19 cellular contexts compared by ENCODE assay signal in the genomic region with DNA sequence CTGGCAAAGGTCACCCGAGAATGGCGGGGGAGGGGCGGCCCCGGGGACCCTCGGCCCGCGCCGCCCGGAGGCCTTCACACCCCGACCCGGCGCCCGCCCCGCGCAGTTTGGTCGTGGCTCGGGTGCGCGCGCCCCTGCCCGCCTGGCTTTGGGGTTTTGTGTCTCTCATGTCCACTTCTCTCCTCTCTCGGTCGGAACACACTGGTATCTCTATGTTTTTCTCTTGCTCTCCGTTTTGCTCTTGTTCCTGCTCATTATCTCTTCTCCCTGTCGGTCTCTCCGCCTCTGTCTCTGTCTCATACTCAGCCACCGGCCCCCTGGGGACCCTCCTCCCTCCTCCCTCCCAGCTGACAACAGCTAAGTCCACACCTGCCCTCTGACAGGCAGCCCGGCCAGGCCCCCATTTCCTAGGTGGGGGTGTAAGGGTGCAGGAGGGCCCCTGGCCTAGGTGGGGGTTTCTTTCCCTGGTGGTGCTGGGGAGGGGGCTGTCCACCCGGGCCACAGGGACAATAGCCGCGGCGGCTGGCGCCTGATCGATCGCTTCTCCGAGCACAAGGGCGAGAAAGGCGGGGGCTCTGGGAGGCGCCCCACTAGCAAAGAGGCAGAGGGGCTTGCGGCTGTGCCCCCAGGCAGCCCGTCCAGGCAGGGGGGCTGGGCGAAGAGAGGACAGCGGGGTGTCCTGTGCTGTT. TPM values are rescaled to one million over a fixed set of nuclear protein-coding genes. Genes with fewer than 3 reads are reported as not detected.
DNase-seq lines count a peak whose midpoint lies in the region; ATAC-seq and TF ChIP-seq lines count a peak whose summit lies in the region.
"Had no signal": no experiment of that assay in that cellular context is flagged by ENCODE, and none has a peak within 500 bp of the region (broad histone marks: within the 10 kb centered on the region; RNA-seq: fewer than 3 reads in every experiment).

No MANE protein-coding gene starts in this region.

- H3K4me1 ChIP-seq in BLaER1 (peaks cover 40% of the 10 kb centered on the region), vagina (peaks cover 21% of the 10 kb centered on the region)
- no peaks in the 10 kb centered on the region for H3K4me1 ChIP-seq in naive thymus-derived CD4-positive, alpha-beta T cell (ENCODE audit: control insufficient read depth in 2 of 2, insufficient read depth in 2 of 2, low read length in 2 of 2)
- H3K4me1 ChIP-seq: HAP-1, parathyroid adenoma had no signal

- H3K27ac ChIP-seq in BLaER1 = no peak overlapping the region
- no peak overlapping the region for H3K27ac ChIP-seq in naive thymus-derived CD4-positive, alpha-beta T cell (ENCODE audit: low read depth, low read length)
- H3K27ac ChIP-seq in vagina = no peak overlapping the region
- H3K27ac ChIP-seq: esophagus squamous epithelium, heart left ventricle, parathyroid adenoma, upper lobe of left lung had no signal

- no peaks in the 10 kb centered on the region for H3K9me3 Mint-ChIP-seq in T-helper 1 cell treated with Interleukin-12 subunit alpha and Interleukin-12 subunit beta and Interleukin-4 antibody, amounts not matched to agents 30 μg/mL and 1 μg/mL, for 36 hours
- H3K9me3 Mint-ChIP-seq in activated T-helper 2 cell treated with anti-CD3 and anti-CD28 coated beads, Interferon-gamma antibody, Interleukin-2, Interleukin-4, amounts not matched to agents 10 μg/mL and 5 μg/mL and 100 μg/mL, durations not matched to agents 14 hours and 24 hours and 36 hours = no peaks in the 10 kb centered on the region
- no peaks in the 10 kb centered on the region for H3K9me3 Mint-ChIP-seq in naive thymus-derived CD4-positive, alpha-beta T cell
- H3K9me3 Mint-ChIP-seq: dendritic cell treated with granulocyte-macrophage colony-stimulating factor and Interleukin-4, amounts not matched to agents 40 ng/mL and 50 ng/mL, for 4 days; mesothelial cell of epicardium had no signal

- peaks cover 2% of the 10 kb centered on the region for H3K36me3 Mint-ChIP-seq in T-helper 1 cell treated with Interleukin-12 subunit alpha and Interleukin-12 subunit beta and Interleukin-4 antibody, amounts not matched to agents 30 μg/mL and 1 μg/mL, for 36 hours (ENCODE audit: low read depth)
- H3K36me3 Mint-ChIP-seq in activated T-helper 2 cell treated with anti-CD3 and anti-CD28 coated beads, Interferon-gamma antibody, Interleukin-2, Interleukin-4, amounts not matched to agents 10 μg/mL and 5 μg/mL and 100 μg/mL, durations not matched to agents 14 hours and 24 hours and 36 hours (ENCODE audit: low read depth) = no peaks in the 10 kb centered on the region
- peaks cover 0 to 3% (median 0%) of the 10 kb centered on the region in 5 donors for H3K36me3 Mint-ChIP-seq in naive thymus-derived CD4-positive, alpha-beta T cell
- H3K36me3 Mint-ChIP-seq: mesothelial cell of epicardium had no signal

- DNase-seq in T-helper 1 cell (no peak), vagina (ENCODE audit: extremely low spot score in 2 of 2) (no peak), superior temporal gyrus (ENCODE audit: extremely low spot score) (no peak), NOMO-1 (lab: John Stamatoyannopoulos, UW; ENCODE audit: unreplicated experiment in 2 of 2) (no peak)
- DNase-seq in activated T-helper 2 cell treated with anti-CD3 and anti-CD28 coated beads, Interferon-gamma antibody, Interleukin-2, Interleukin-4, amounts not matched to agents 10 μg/mL and 5 μg/mL and 100 μg/mL, durations not matched to agents 14 hours and 24 hours and 36 hours (ENCODE audit: low spot score) = no peak
- DNase-seq in naive thymus-derived CD4-positive, alpha-beta T cell = no peak
- DNase-seq: ACHN, esophagus squamous epithelium, heart left ventricle, kidney glomerular epithelial cell, small intestine, upper lobe of left lung had no signal

- CTCF ChIA-PET in naive thymus-derived CD4-positive, alpha-beta T cell (lab: Charles Lee) = interaction anchor here (1.1 kb wide), 1 partner anchor 14 kb away, joined by 5 read pairs; no protein-coding TSS in a partner anchor

- H3K4me3 ChIP-seq in BLaER1 = peak overlapping the region; percentile 57
- no peak overlapping the region for H3K4me3 ChIP-seq in naive thymus-derived CD4-positive, alpha-beta T cell (ENCODE audit: low read length)
- H3K4me3 ChIP-seq in vagina = no peak overlapping the region
- H3K4me3 ChIP-seq: esophagus squamous epithelium, HAP-1, heart left ventricle, upper lobe of left lung had no signal

- H3K4me2 ChIP-seq in BLaER1 = peak overlapping the region; percentile 83

- H4K20me1 ChIP-seq in BLaER1 = peaks cover 96% of the 10 kb centered on the region

- H3K4me1 Mint-ChIP-seq in T-helper 1 cell treated with Interleukin-12 subunit alpha and Interleukin-12 subunit beta and Interleukin-4 antibody, amounts not matched to agents 30 μg/mL and 1 μg/mL, for 36 hours (ENCODE audit: low read depth) = peaks cover 4% of the 10 kb centered on the region
- H3K4me1 Mint-ChIP-seq in activated T-helper 2 cell treated with anti-CD3 and anti-CD28 coated beads, Interferon-gamma antibody, Interleukin-2, Interleukin-4, amounts not matched to agents 10 μg/mL and 5 μg/mL and 100 μg/mL, durations not matched to agents 14 hours and 24 hours and 36 hours (ENCODE audit: low read depth) = no peaks in the 10 kb centered on the region
- peaks cover 6 to 17% (median 11%) of the 10 kb centered on the region in 7 donors for H3K4me1 Mint-ChIP-seq in naive thymus-derived CD4-positive, alpha-beta T cell

- H3K9ac ChIP-seq in BLaER1 = no peak overlapping the region
- H3K9ac ChIP-seq: parathyroid adenoma had no signal

- peaks cover 100% of the 10 kb centered on the region for H3K27me3 ChIP-seq in BLaER1
- peaks cover 11 to 27% of the 10 kb centered on the region in 2 donors for H3K27me3 ChIP-seq in naive thymus-derived CD4-positive, alpha-beta T cell (ENCODE audit: control insufficient read depth in 2 of 2, insufficient read depth in 2 of 2, low read length in 2 of 2)
- H3K27me3 ChIP-seq in vagina = peaks cover 21% of the 10 kb centered on the region

- H3K27ac Mint-ChIP-seq in T-helper 1 cell treated with Interleukin-12 subunit alpha and Interleukin-12 subunit beta and Interleukin-4 antibody, amounts not matched to agents 30 μg/mL and 1 μg/mL, for 36 hours = peak overlapping the region; percentile 89
- H3K27ac Mint-ChIP-seq in activated T-helper 2 cell treated with anti-CD3 and anti-CD28 coated beads, Interferon-gamma antibody, Interleukin-2, Interleukin-4, amounts not matched to agents 10 μg/mL and 5 μg/mL and 100 μg/mL, durations not matched to agents 14 hours and 24 hours and 36 hours = peak overlapping the region; percentile 68
- peak overlapping the region in 1 of 9 donors; percentile 86 for H3K27ac Mint-ChIP-seq in naive thymus-derived CD4-positive, alpha-beta T cell
- H3K27ac Mint-ChIP-seq: dendritic cell treated with granulocyte-macrophage colony-stimulating factor and Interleukin-4, amounts not matched to agents 40 ng/mL and 50 ng/mL, for 4 days; mesothelial cell of epicardium had no signal

- peaks cover 79% of the 10 kb centered on the region for H3K27me3 Mint-ChIP-seq in T-helper 1 cell treated with Interleukin-12 subunit alpha and Interleukin-12 subunit beta and Interleukin-4 antibody, amounts not matched to agents 30 μg/mL and 1 μg/mL, for 36 hours (ENCODE audit: low read depth)
- peaks cover 61% of the 10 kb centered on the region for H3K27me3 Mint-ChIP-seq in activated T-helper 2 cell treated with anti-CD3 and anti-CD28 coated beads, Interferon-gamma antibody, Interleukin-2, Interleukin-4, amounts not matched to agents 10 μg/mL and 5 μg/mL and 100 μg/mL, durations not matched to agents 14 hours and 24 hours and 36 hours (ENCODE audit: low read depth)
- H3K27me3 Mint-ChIP-seq in naive thymus-derived CD4-positive, alpha-beta T cell = peaks cover 30 to 77% (median 38%) of the 10 kb centered on the region in 5 donors

- no peak for TF ChIP-seq POLR2A in vagina (IDR thresholded peaks at IDR 0.05)

- H3K36me3 ChIP-seq in BLaER1 = no peaks in the 10 kb centered on the region
- H3K36me3 ChIP-seq in naive thymus-derived CD4-positive, alpha-beta T cell (ENCODE audit: control insufficient read depth in 2 of 3, insufficient read depth in 3 of 3, low read length in 3 of 3) = no peaks in the 10 kb centered on the region
- no peaks in the 10 kb centered on the region for H3K36me3 ChIP-seq in vagina
- H3K36me3 ChIP-seq: esophagus squamous epithelium, HAP-1, heart left ventricle, upper lobe of left lung had no signal

- POLR2A ChIA-PET in naive thymus-derived CD4-positive, alpha-beta T cell (lab: Charles Lee) = interaction anchor here (0.7 kb wide), 1 partner anchor 8 kb away, joined by 5 read pairs; no protein-coding TSS in a partner anchor

- no peak for TF ChIP-seq CTCF in vagina (IDR thresholded peaks at IDR 0.05)

- ATAC-seq in naive thymus-derived CD4-positive, alpha-beta T cell = no peak
- ATAC-seq: heart left ventricle had no signal

- intact Hi-C loops in activated T-helper 2 cell treated with anti-CD3 and anti-CD28 coated beads, Interferon-gamma antibody, Interleukin-2, Interleukin-4, amounts not matched to agents 10 μg/mL and 5 μg/mL and 100 μg/mL, durations not matched to agents 14 hours and 24 hours and 36 hours (cut with micrococcal nuclease) = no loop called here
- intact Hi-C loops in naive thymus-derived CD4-positive, alpha-beta T cell (cut with micrococcal nuclease) = loop anchor here in 1 of 2 donors (5.0 kb wide), 1 partner anchor 288 kb away; no protein-coding TSS in a partner anchor
- intact Hi-C loops in vagina (cut with DNase I) = no loop called here

- H3K9me3 ChIP-seq in BLaER1 (no peaks in the 10 kb centered on the region), vagina (no peaks in the 10 kb centered on the region)
- H3K9me3 ChIP-seq in naive thymus-derived CD4-positive, alpha-beta T cell (ENCODE audit: control insufficient read depth in 2 of 3, low read length in 3 of 3) = no peaks in the 10 kb centered on the region
- H3K9me3 ChIP-seq: esophagus squamous epithelium, HAP-1, heart left ventricle, upper lobe of left lung had no signal

- peak overlapping the region; percentile 46 for H3K4me3 Mint-ChIP-seq in T-helper 1 cell treated with Interleukin-12 subunit alpha and Interleukin-12 subunit beta and Interleukin-4 antibody, amounts not matched to agents 30 μg/mL and 1 μg/mL, for 36 hours
- H3K4me3 Mint-ChIP-seq in activated T-helper 2 cell treated with anti-CD3 and anti-CD28 coated beads, Interferon-gamma antibody, Interleukin-2, Interleukin-4, amounts not matched to agents 10 μg/mL and 5 μg/mL and 100 μg/mL, durations not matched to agents 14 hours and 24 hours and 36 hours (ENCODE audit: low read depth) = no peak overlapping the region
- peak overlapping the region; percentile 39 to 78 (median 58) for H3K4me3 Mint-ChIP-seq in naive thymus-derived CD4-positive, alpha-beta T cell
- H3K4me3 Mint-ChIP-seq: dendritic cell treated with granulocyte-macrophage colony-stimulating factor and Interleukin-4, amounts not matched to agents 40 ng/mL and 50 ng/mL, for 4 days; mesothelial cell of epicardium had no signal

RNA-seq across cellular contexts. Expression of gene ONECUT3, which starts 2.3 kb away (rescaled TPM):
- not detected in 2 replicates for total RNA-seq in activated T-helper 2 cell treated with anti-CD3 and anti-CD28 coated beads, Interferon-gamma antibody, Interleukin-2, Interleukin-4, amounts not matched to agents 10 μg/mL and 5 μg/mL and 100 μg/mL, durations not matched to agents 14 hours and 24 hours and 36 hours
- total RNA-seq in naive thymus-derived CD4-positive, alpha-beta T cell = not detected
- polyA plus RNA-seq in naive thymus-derived CD4-positive, alpha-beta T cell = not detected
- total RNA-seq in vagina = not detected
- total RNA-seq: esophagus squamous epithelium; heart left ventricle; mesothelial cell of epicardium; T-helper 1 cell treated with Interleukin-12 subunit alpha and Interleukin-12 subunit beta and Interleukin-4 antibody, amounts not matched to agents 30 ng/mL and 1 ng/mL, for 36 hours; upper lobe of left lung had no signal
- polyA plus RNA-seq: heart left ventricle had no signal

RNA-seq across cellular contexts. Expression of gene ATP8B3, which starts 56.5 kb away (rescaled TPM):
- total RNA-seq in activated T-helper 2 cell treated with anti-CD3 and anti-CD28 coated beads, Interferon-gamma antibody, Interleukin-2, Interleukin-4, amounts not matched to agents 10 μg/mL and 5 μg/mL and 100 μg/mL, durations not matched to agents 14 hours and 24 hours and 36 hours = 11.3 and 11.5 TPM in 2 replicates
- total RNA-seq in naive thymus-derived CD4-positive, alpha-beta T cell = 10 to 100 TPM in 1 of 5 experiments, 1 to 10 TPM in 4; 1.8 to 15.3 (median 4.0) TPM
- under 1 TPM; 0.83 TPM for polyA plus RNA-seq in naive thymus-derived CD4-positive, alpha-beta T cell
- total RNA-seq in vagina = 3.2 TPM
